14 cellular contexts compared by ENCODE assay signal in genomic region chr17:81967244-81967532, GRCh38. TPM values are rescaled to one million over a fixed set of nuclear protein-coding genes. Genes with fewer than 3 reads are reported as not detected.
DNase-seq lines count a peak whose midpoint lies in the region; ATAC-seq and TF ChIP-seq lines count a peak whose summit lies in the region.
"Had no signal": no experiment of that assay in that cellular context is flagged by ENCODE, and none has a peak within 500 bp of the region (broad histone marks: within the 10 kb centered on the region; RNA-seq: fewer than 3 reads in every experiment).

No MANE protein-coding gene starts in this region.

- H3K27ac ChIP-seq in layer of hippocampus (ENCODE audit: low read depth, low read length) (peak overlapping the region; percentile 80), stomach (peak overlapping the region in 3 of 5 donors; percentile 23 to 45 (median 37)), osteoblast (ENCODE audit: low read depth, low read length) (no peak overlapping the region)
- H3K27ac ChIP-seq: body of pancreas, KMS-11, neutrophil had no signal

- H3K27ac Mint-ChIP-seq in activated CD4-positive, alpha-beta T cell treated with anti-CD3 and anti-CD28 coated beads, Interleukin-2, amount 10 ng/mL, durations not matched to agents 7 days and 5 days, result no peak overlapping the region
- no peak overlapping the region for H3K27ac Mint-ChIP-seq in activated T-helper 17 cell treated with anti-CD3 and anti-CD28 coated beads, Interleukin-2, amount 50 U/mL, for 72 hours
- no peak overlapping the region for H3K27ac Mint-ChIP-seq in nephron progenitor cell

- no peak for TF ChIP-seq EP300 in stomach (IDR thresholded peaks at IDR 0.05)

- no peak for TF ChIP-seq POLR2A in stomach (IDR thresholded peaks at IDR 0.05)

- no peak overlapping the region for H2AFZ ChIP-seq in osteoblast (ENCODE audit: low read length)

- no peak overlapping the region for H3K4me2 ChIP-seq in osteoblast (ENCODE audit: insufficient read depth, low read length)
- H3K4me2 ChIP-seq: KMS-11 had no signal

- POLR2A ChIA-PET in activated CD4-positive, alpha-beta T cell treated with anti-CD3 and anti-CD28 coated beads, Interleukin-2, amount 10 ng/mL, durations not matched to agents 7 days and 5 days (lab: Charles Lee), result interaction anchor here (0.6 kb wide), 1 partner anchor 624 kb away, joined by 4 read pairs; no protein-coding TSS in a partner anchor

- H3K4me1 Mint-ChIP-seq in activated CD4-positive, alpha-beta T cell treated with anti-CD3 and anti-CD28 coated beads, Interleukin-2, amount 10 ng/mL, durations not matched to agents 7 days and 5 days, result peaks cover 16% of the 10 kb centered on the region
- H3K4me1 Mint-ChIP-seq in activated T-helper 17 cell treated with anti-CD3 and anti-CD28 coated beads, Interleukin-2, amount 50 U/mL, for 72 hours, result no peaks in the 10 kb centered on the region
- peaks cover 48% of the 10 kb centered on the region for H3K4me1 Mint-ChIP-seq in nephron progenitor cell

- CTCF ChIA-PET in activated CD4-positive, alpha-beta T cell treated with anti-CD3 and anti-CD28 coated beads, Interleukin-2, amount 10 ng/mL, durations not matched to agents 7 days and 5 days (lab: Charles Lee), result interaction anchor here (1.0 to 2.5 kb wide), 7 partner anchors 8 to 96 kb away, joined by 3 to 17 read pairs (median 6); partner anchors contain the start of genes ASPSCR1 and DCXR

- 32 to 77% (median 43%) methylated on average over 4 to 5 of the region's 5 CpGs for WGBS in stomach, 5 donors

- peak overlapping the region; percentile 49 for H3K4me3 Mint-ChIP-seq in activated CD4-positive, alpha-beta T cell treated with anti-CD3 and anti-CD28 coated beads, Interleukin-2, amount 10 ng/mL, durations not matched to agents 7 days and 5 days
- peak overlapping the region; percentile 73 for H3K4me3 Mint-ChIP-seq in activated T-helper 17 cell treated with anti-CD3 and anti-CD28 coated beads, Interleukin-2, amount 50 U/mL, for 72 hours
- H3K4me3 Mint-ChIP-seq in nephron progenitor cell, result no peak overlapping the region

- no peaks in the 10 kb centered on the region for H3K9me3 Mint-ChIP-seq in activated CD4-positive, alpha-beta T cell treated with anti-CD3 and anti-CD28 coated beads, Interleukin-2, amount 10 ng/mL, durations not matched to agents 7 days and 5 days
- H3K9me3 Mint-ChIP-seq in activated T-helper 17 cell treated with anti-CD3 and anti-CD28 coated beads, Interleukin-2, amount 50 U/mL, for 72 hours, result no peaks in the 10 kb centered on the region
- peaks cover 5% of the 10 kb centered on the region for H3K9me3 Mint-ChIP-seq in nephron progenitor cell

- no peaks in the 10 kb centered on the region for H4K20me1 ChIP-seq in osteoblast (ENCODE audit: insufficient read depth, low read length)

- H3K4me1 ChIP-seq in stomach, result peaks cover 8 to 26% (median 24%) of the 10 kb centered on the region in 4 donors
- H3K4me1 ChIP-seq in osteoblast (ENCODE audit: insufficient read depth, low read length), result peaks cover 6% of the 10 kb centered on the region

- peaks cover 27% of the 10 kb centered on the region for H3K27me3 Mint-ChIP-seq in activated CD4-positive, alpha-beta T cell treated with anti-CD3 and anti-CD28 coated beads, Interleukin-2, amount 10 ng/mL, durations not matched to agents 7 days and 5 days
- H3K27me3 Mint-ChIP-seq in activated T-helper 17 cell treated with anti-CD3 and anti-CD28 coated beads, Interleukin-2, amount 50 U/mL, for 72 hours, result peaks cover 3% of the 10 kb centered on the region
- peaks cover 31% of the 10 kb centered on the region for H3K27me3 Mint-ChIP-seq in nephron progenitor cell (ENCODE audit: low read depth, poor library complexity)

- no peak for DNase-seq in activated CD4-positive, alpha-beta T cell treated with anti-CD3 and anti-CD28 coated beads, Interleukin-2, amount 10 ng/mL, durations not matched to agents 7 days and 5 days
- no peak for DNase-seq in activated CD4-positive, alpha-beta T cell treated with anti-CD3 and anti-CD28 coated beads for 1 hour
- DNase-seq in stomach (no peak), osteoblast (ENCODE audit: insufficient read length, low spot score, missing footprints) (no peak), nephron progenitor cell (no peak)
- DNase-seq: NCI-H2081 treated with DMSO at 0.1 percent for 48 hours had no signal

- no peaks in the 10 kb centered on the region for H3K36me3 Mint-ChIP-seq in activated CD4-positive, alpha-beta T cell treated with anti-CD3 and anti-CD28 coated beads, Interleukin-2, amount 10 ng/mL, durations not matched to agents 7 days and 5 days (ENCODE audit: low read depth)
- H3K36me3 Mint-ChIP-seq in activated T-helper 17 cell treated with anti-CD3 and anti-CD28 coated beads, Interleukin-2, amount 50 U/mL, for 72 hours (ENCODE audit: low read depth), result no peaks in the 10 kb centered on the region
- peaks cover 2% of the 10 kb centered on the region for H3K36me3 Mint-ChIP-seq in nephron progenitor cell (ENCODE audit: low read depth)

- TF ChIP-seq CTCF in stomach (IDR thresholded peaks at IDR 0.05) (no peak), osteoblast (IDR thresholded peaks at IDR 0.05; ENCODE audit: extremely low read depth, low read depth, low read length) (no peak), nephron progenitor cell (IDR thresholded peaks at IDR 0.05) (no peak)

- H3K79me2 ChIP-seq in osteoblast (ENCODE audit: insufficient read depth, low read length), result no peaks in the 10 kb centered on the region

- no peak for ATAC-seq in activated T-helper 17 cell treated with anti-CD3 and anti-CD28 coated beads, Interleukin-2, amount 50 U/mL, for 72 hours (replicated peaks)
- ATAC-seq in GM21619 (IDR thresholded peaks at IDR 0.05; ENCODE audit: unreplicated experiment), result no peak

- H3K4me3 ChIP-seq in stomach, result peak overlapping the region in 1 of 4 donors; percentile 25
- no peak overlapping the region for H3K4me3 ChIP-seq in osteoblast (ENCODE audit: insufficient read depth, low read length)
- H3K4me3 ChIP-seq: body of pancreas had no signal

- intact Hi-C loops in stomach (cut with DNase I; ENCODE audit: low total_unique reads), result no loop called here

- H3K27me3 ChIP-seq in layer of hippocampus (ENCODE audit: control insufficient read depth, insufficient read depth, low read length) (peaks cover 5% of the 10 kb centered on the region), stomach (peaks cover 3 to 67% (median 15%) of the 10 kb centered on the region in 3 donors), osteoblast (ENCODE audit: insufficient read depth, low read length) (peaks cover 13% of the 10 kb centered on the region)
- H3K27me3 ChIP-seq: body of pancreas had no signal

- H3K36me3 ChIP-seq in stomach (no peaks in the 10 kb centered on the region), osteoblast (ENCODE audit: insufficient read depth, low read length) (no peaks in the 10 kb centered on the region)
- H3K36me3 ChIP-seq: neutrophil had no signal

- no peaks in the 10 kb centered on the region for H3K9me3 ChIP-seq in stomach
- no peaks in the 10 kb centered on the region for H3K9me3 ChIP-seq in osteoblast (ENCODE audit: low read depth, low read length)
- H3K9me3 ChIP-seq: body of pancreas, neutrophil had no signal

RNA-seq across cellular contexts. Expression of gene NOTUM, which starts 6.2 kb away (rescaled TPM):
- under 1 TPM; 0.23 to 0.55 TPM for total RNA-seq in activated CD4-positive, alpha-beta T cell treated with anti-CD3 and anti-CD28 coated beads, Interleukin-2, amount 10 ng/mL, durations not matched to agents 7 days and 5 days
- total RNA-seq in activated T-helper 17 cell treated with anti-CD3 and anti-CD28 coated beads, Interleukin-2, amount 50 U/mL, for 72 hours, result 1 to 10 TPM in 1 of 2 donors, under 1 TPM in 1; 0.17 to 6.8 TPM
- total RNA-seq in stomach (1 to 10 TPM in 1 of 5 donors, under 1 TPM in 1, not detected in 3; 0.58 to 1.5 TPM), osteoblast (0.72 TPM in 1 of 2 replicates, not detected in the other)
- 1 to 10 TPM in 1 of 3 donors, under 1 TPM in 2; 0.37 to 3.8 (median 0.46) TPM for polyA plus RNA-seq in stomach
- total RNA-seq: A673, epithelial cell of proximal tubule had no signal

RNA-seq across cellular contexts. Expression of gene ASPSCR1, which starts 10.2 kb away (rescaled TPM):
- 10 to 100 TPM; 34.0 to 37.6 TPM for total RNA-seq in activated CD4-positive, alpha-beta T cell treated with anti-CD3 and anti-CD28 coated beads, Interleukin-2, amount 10 ng/mL, durations not matched to agents 7 days and 5 days
- total RNA-seq in activated T-helper 17 cell treated with anti-CD3 and anti-CD28 coated beads, Interleukin-2, amount 50 U/mL, for 72 hours, result 10 to 100 TPM; 22.3 to 30.3 TPM
- total RNA-seq in stomach, result 100 to 1,000 TPM in 1 of 5 donors, 10 to 100 TPM in 4; 11.7 to 143 (median 34.8) TPM
- 10 to 100 TPM; 56.9 to 82.0 (median 60.8) TPM for polyA plus RNA-seq in stomach
- total RNA-seq in osteoblast, result 33.9 and 35.8 TPM in 2 replicates

RNA-seq across cellular contexts. Expression of gene MYADML2, which starts 20.2 kb away (rescaled TPM):
- total RNA-seq in activated CD4-positive, alpha-beta T cell treated with anti-CD3 and anti-CD28 coated beads, Interleukin-2, amount 10 ng/mL, durations not matched to agents 7 days and 5 days, result not detected
- not detected for total RNA-seq in activated T-helper 17 cell treated with anti-CD3 and anti-CD28 coated beads, Interleukin-2, amount 50 U/mL, for 72 hours
- total RNA-seq in stomach (not detected), osteoblast (not detected in 2 replicates)
- not detected for polyA plus RNA-seq in stomach
- total RNA-seq: A673, body of pancreas, epithelial cell of proximal tubule had no signal

RNA-seq across cellular contexts. Expression of gene PYCR1, which starts 30.1 kb away (rescaled TPM):
- total RNA-seq in activated CD4-positive, alpha-beta T cell treated with anti-CD3 and anti-CD28 coated beads, Interleukin-2, amount 10 ng/mL, durations not matched to agents 7 days and 5 days, result 10 to 100 TPM; 22.8 to 26.9 TPM
- total RNA-seq in activated T-helper 17 cell treated with anti-CD3 and anti-CD28 coated beads, Interleukin-2, amount 50 U/mL, for 72 hours, result 10 to 100 TPM; 25.1 to 40.6 TPM
- total RNA-seq in stomach (10 to 100 TPM in 3 of 5 donors, 1 to 10 TPM in 1, not detected in 1; 8.9 to 28.8 (median 15.7) TPM), osteoblast (121 and 141 TPM in 2 replicates)
- polyA plus RNA-seq in stomach, result 10 to 100 TPM; 20.0 to 73.8 (median 47.4) TPM

RNA-seq across cellular contexts. Expression of gene MAFG, which starts 39.7 kb away (rescaled TPM):
- 10 to 100 TPM; 15.8 to 20.2 TPM for total RNA-seq in activated CD4-positive, alpha-beta T cell treated with anti-CD3 and anti-CD28 coated beads, Interleukin-2, amount 10 ng/mL, durations not matched to agents 7 days and 5 days
- total RNA-seq in activated T-helper 17 cell treated with anti-CD3 and anti-CD28 coated beads, Interleukin-2, amount 50 U/mL, for 72 hours, result 10 to 100 TPM; 28.9 to 32.6 TPM
- total RNA-seq in stomach (10 to 100 TPM in 4 of 5 donors, 1 to 10 TPM in 1; 2.3 to 30.4 (median 20.3) TPM), osteoblast (27.1 and 32.6 TPM in 2 replicates)
- 1 to 10 TPM; 7.2 to 8.9 (median 8.1) TPM for polyA plus RNA-seq in stomach
